ENCODE assay signal across 9 cellular contexts in genomic region chr7:32586291-32587221, GRCh38.
A peak's percentile ranks its signal among the peaks of the same experiment; 100 is the strongest.
DNase-seq lines count a peak whose midpoint lies in the region; TF ChIP-seq lines count a peak whose summit lies in the region.
"Had no signal": no experiment of that assay in that cellular context is flagged by ENCODE, and none has a peak within 500 bp of the region (broad histone marks: within the 10 kb centered on the region; RNA-seq: fewer than 3 reads in every experiment).

No MANE protein-coding gene starts in this region.

- H3K4me3 ChIP-seq in ACC112 (ENCODE audit: low read depth, low read length), result peak overlapping the region; percentile 47
- H3K4me3 ChIP-seq in liver (ENCODE audit: low read depth in 1 of 3, low read length in 3 of 3), result no peak overlapping the region
- H3K4me3 ChIP-seq in suprapubic skin, result no peak overlapping the region

- no peak for TF ChIP-seq EP300 in suprapubic skin (IDR thresholded peaks at IDR 0.05)

- H3K27me3 ChIP-seq in ACC112 (ENCODE audit: insufficient read depth, low read length) (no peaks in the 10 kb centered on the region), liver (ENCODE audit: control insufficient read depth in 4 of 4, insufficient read depth in 4 of 4, low read length in 3 of 4) (no peaks in the 10 kb centered on the region), suprapubic skin (no peaks in the 10 kb centered on the region)

- no peak for TF ChIP-seq RAD21 in liver (IDR thresholded peaks at IDR 0.05)

- 70% methylated on average over 5 of the region's 5 CpGs for WGBS in liver
- 48% methylated on average over 5 of the region's 5 CpGs for WGBS in suprapubic skin

- no peak overlapping the region for H3K9ac ChIP-seq in liver (ENCODE audit: low read depth in 1 of 2, low read length in 2 of 2)

- no peaks in the 10 kb centered on the region for H3K79me2 ChIP-seq in ACC112 (ENCODE audit: control insufficient read depth, insufficient read depth, low read length, unreplicated experiment)

- TF ChIP-seq POLR2A in suprapubic skin (IDR thresholded peaks at IDR 0.05), result no peak

- H3K4me1 ChIP-seq in ACC112 (ENCODE audit: control insufficient read depth, insufficient read depth, low read length, unreplicated experiment) (peaks cover 37% of the 10 kb centered on the region), liver (ENCODE audit: control insufficient read depth in 4 of 4, insufficient read depth in 4 of 4, low read length in 3 of 4) (no peaks in the 10 kb centered on the region), suprapubic skin (peaks cover 9% of the 10 kb centered on the region)

- no peaks in the 10 kb centered on the region for H3K9me3 ChIP-seq in liver (ENCODE audit: control insufficient read depth in 4 of 4, low read length in 3 of 4)
- no peaks in the 10 kb centered on the region for H3K9me3 ChIP-seq in suprapubic skin

- H2AFZ ChIP-seq in ACC112 (ENCODE audit: low read length, unreplicated experiment), result no peak overlapping the region

- peaks cover 31% of the 10 kb centered on the region for H3K36me3 ChIP-seq in ACC112 (ENCODE audit: insufficient read depth, low read length)
- H3K36me3 ChIP-seq in liver (ENCODE audit: control insufficient read depth in 4 of 4, insufficient read depth in 3 of 4, low read depth in 1 of 4, low read length in 3 of 4), result peaks cover 4 to 45% (median 32%) of the 10 kb centered on the region in 4 donors
- peaks cover 61% of the 10 kb centered on the region for H3K36me3 ChIP-seq in suprapubic skin

- peak; percentile 97 for DNase-seq in LHCN-M2 (ENCODE audit: low read depth)
- no peak for DNase-seq in caudate nucleus (lab: John Stamatoyannopoulos, UW)
- DNase-seq in NCI-H2107 treated with DMSO at 0.1 percent for 48 hours (lab: John Stamatoyannopoulos, UW; ENCODE audit: unreplicated experiment), result no peak
- DNase-seq in suprapubic skin (ENCODE audit: low spot score in 2 of 2), result no peak
- no peak for DNase-seq in germinal center (ENCODE audit: low spot score)
- DNase-seq in stimulated activated CD4-positive, alpha-beta T cell treated with anti-CD3 and anti-CD28 coated beads, Interleukin-4, amount 100 ng/mL, for 1 hour, result no peak
- DNase-seq: DMS79 had no signal

- no peak for TF ChIP-seq CTCF in liver (IDR thresholded peaks at IDR 0.05; ENCODE audit: low read depth, low read length, missing input control)
- TF ChIP-seq CTCF in suprapubic skin (IDR thresholded peaks at IDR 0.05), result no peak

- H3K27ac ChIP-seq in ACC112 (ENCODE audit: low read depth, low read length) (peak overlapping the region; percentile 89), caudate nucleus (ENCODE audit: low read depth, low read length) (peak overlapping the region; percentile 61), liver (ENCODE audit: low read depth in 1 of 2, low read length in 2 of 2) (peak overlapping the region in 1 of 2 donors; percentile 10), suprapubic skin (no peak overlapping the region)

TF ChIP-seq in liver, 16 proteins besides CTCF, POLR2A, EP300 and RAD21:
- TF ChIP-seq, protein P1, sequence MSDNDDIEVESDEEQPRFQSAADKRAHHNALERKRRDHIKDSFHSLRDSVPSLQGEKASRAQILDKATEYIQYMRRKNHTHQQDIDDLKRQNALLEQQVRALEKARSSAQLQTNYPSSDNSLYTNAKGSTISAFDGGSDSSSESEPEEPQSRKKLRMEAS (IDR thresholded peaks at IDR 0.05), result no peak
- TF ChIP-seq NR2F2 (IDR thresholded peaks at IDR 0.05), result peak; percentile 19
